In genomic region chr5:69234457-69235268, GRCh38 we compare ENCODE assay signal across 8 cellular contexts. TPM values are rescaled to one million over a fixed set of nuclear protein-coding genes. Genes with fewer than 3 reads are reported as not detected.
DNase-seq lines count a peak whose midpoint lies in the region; TF ChIP-seq lines count a peak whose summit lies in the region.

TSS of gene CDK7 (plus strand) at chr5:69234886. CDS start at chr5:69234976, 90 bp downstream.

- H3K9me3 Mint-ChIP-seq in nephron, result no peaks in the 10 kb centered on the region
- H3K9me3 Mint-ChIP-seq in stimulated activated naive CD8-positive, alpha-beta T cell treated with anti-CD3 and anti-CD28 coated beads, Interleukin-15, Interleukin-2, amounts not matched to agents 100 ng/mL and 50 ng/mL, for 24 hours, result no peaks in the 10 kb centered on the region

- TF ChIP-seq CTCF in fibroblast of the aortic adventitia (IDR thresholded peaks at IDR 0.05; ENCODE audit: insufficient read depth, low read length), result no peak
- TF ChIP-seq CTCF in nephron (IDR thresholded peaks at IDR 0.05; ENCODE audit: unreplicated experiment in 3 of 3), result no peak

- peak within 1 kb of the TSS; percentile 95 to 99 (median 98) for H3K4me3 Mint-ChIP-seq in nephron
- H3K4me3 Mint-ChIP-seq in stimulated activated naive CD8-positive, alpha-beta T cell treated with anti-CD3 and anti-CD28 coated beads, Interleukin-15, Interleukin-2, amounts not matched to agents 100 ng/mL and 50 ng/mL, for 24 hours, result peak within 1 kb of the TSS; percentile 99

- peak within 1 kb of the TSS; percentile 40 to 93 (median 69) for H3K27ac Mint-ChIP-seq in nephron
- peak within 1 kb of the TSS; percentile 82 for H3K27ac Mint-ChIP-seq in stimulated activated naive CD8-positive, alpha-beta T cell treated with anti-CD3 and anti-CD28 coated beads, Interleukin-15, Interleukin-2, amounts not matched to agents 100 ng/mL and 50 ng/mL, for 24 hours

- DNase-seq in ELF-1 (ENCODE audit: low read depth, low spot score), result peak; percentile 95
- peak; percentile 93 for DNase-seq in H7
- DNase-seq in M059J (ENCODE audit: low read depth), result peak; percentile 94
- DNase-seq in SHP77 (lab: John Stamatoyannopoulos, UW), result peak; percentile 89 to 93
- peak; percentile 90 for DNase-seq in activated effector memory CD4-positive, alpha-beta T cell treated with Interleukin-2 at 50 U/mL for 16 hours
- DNase-seq in fibroblast of the aortic adventitia (ENCODE audit: low read depth), result peak; percentile 90

- peaks cover 31% of the 10 kb centered on the region for H3K4me1 Mint-ChIP-seq in nephron
- H3K4me1 Mint-ChIP-seq in stimulated activated naive CD8-positive, alpha-beta T cell treated with anti-CD3 and anti-CD28 coated beads, Interleukin-15, Interleukin-2, amounts not matched to agents 100 ng/mL and 50 ng/mL, for 24 hours (ENCODE audit: low read depth), result peaks cover 36% of the 10 kb centered on the region

- H3K36me3 ChIP-seq in H7 (replicated peaks; ENCODE audit: control insufficient read depth, insufficient read depth, low read length), result peaks cover 1% of the 10 kb centered on the region

- H3K27me3 Mint-ChIP-seq in nephron (ENCODE audit: low read depth), result no peaks in the 10 kb centered on the region
- no peaks in the 10 kb centered on the region for H3K27me3 Mint-ChIP-seq in stimulated activated naive CD8-positive, alpha-beta T cell treated with anti-CD3 and anti-CD28 coated beads, Interleukin-15, Interleukin-2, amounts not matched to agents 100 ng/mL and 50 ng/mL, for 24 hours

- H3K36me3 Mint-ChIP-seq in nephron (ENCODE audit: low read depth), result peaks cover 27% of the 10 kb centered on the region
- H3K36me3 Mint-ChIP-seq in stimulated activated naive CD8-positive, alpha-beta T cell treated with anti-CD3 and anti-CD28 coated beads, Interleukin-15, Interleukin-2, amounts not matched to agents 100 ng/mL and 50 ng/mL, for 24 hours (ENCODE audit: low read depth), result peaks cover 31% of the 10 kb centered on the region

- peak within 1 kb of the TSS; percentile 97 for H3K4me3 ChIP-seq in H7 (ENCODE audit: insufficient read depth, low read depth, low read length)
- H3K4me3 ChIP-seq in fibroblast of the aortic adventitia (ENCODE audit: low read depth, low read length), result peak within 1 kb of the TSS; percentile 94

- no peaks in the 10 kb centered on the region for H3K27me3 ChIP-seq in H7 (ENCODE audit: control insufficient read depth, insufficient read depth, low read length)

RNA-seq across cellular contexts. Expression of gene CDK7, which starts in this region (rescaled TPM):
- 43.9 and 67.9 TPM in 2 replicates for total RNA-seq in H7 (2014; rRNA removed; shearing (Covaris generic))
- 37.3 and 50.9 TPM in 2 replicates for total RNA-seq in M059J (2014; rRNA removed; shearing (Covaris generic))
- 22.0 and 50.8 TPM in 2 replicates for total RNA-seq in fibroblast of the aortic adventitia (ENCODE audit: low replicate concordance)

Comparison
In these comparisons a context has a peak if more than half of its experiments do, and no peak if none do; other contexts are left out.
1. Peak in every context shown above with its lines: DNase-seq and H3K4me3 ChIP-seq.